Comparison of ENCODE assay signal across 14 cellular contexts in genomic region chr3:52093751-52094525, GRCh38. TPM values are rescaled to one million over a fixed set of nuclear protein-coding genes. Genes with fewer than 3 reads are reported as not detected.
A peak's percentile ranks its signal among the peaks of the same experiment; 100 is the strongest.
DNase-seq lines count a peak whose midpoint lies in the region; ATAC-seq and TF ChIP-seq lines count a peak whose summit lies in the region.
"Had no signal": no experiment of that assay in that cellular context is flagged by ENCODE, and none has a peak within 500 bp of the region (broad histone marks: within the 10 kb centered on the region; RNA-seq: fewer than 3 reads in every experiment).

No MANE protein-coding gene starts in this region.

- H3K4me3 ChIP-seq in Panc1 (ENCODE audit: low read depth in 2 of 2, low read length in 2 of 2), result no peak overlapping the region
- H3K4me3 ChIP-seq in epithelial cell of proximal tubule (ENCODE audit: low read depth, low read length), result no peak overlapping the region
- H3K4me3 ChIP-seq in trophoblast cell (ENCODE audit: low read depth, low read length), result no peak overlapping the region
- no peak overlapping the region for H3K4me3 ChIP-seq in Caco-2 (ENCODE audit: low read depth, low read length)
- H3K4me3 ChIP-seq: cardiac muscle cell, esophagus squamous epithelium, ovary had no signal

- POLR2A ChIA-PET in Panc1 (lab: Charles Lee), result interaction anchor here (0.5 kb wide), 1 partner anchor 22 kb away, joined by 5 read pairs; no protein-coding TSS in a partner anchor
- POLR2A ChIA-PET in Caco-2 (lab: Charles Lee), result no interaction called here

- H4K8ac ChIP-seq in trophoblast cell (ENCODE audit: low read depth, low read length), result no peak overlapping the region

- intact Hi-C loops in Panc1 (cut with micrococcal nuclease; ENCODE audit: unreplicated experiment), result no loop called here
- intact Hi-C loops in Caco-2 (cut with micrococcal nuclease; ENCODE audit: unreplicated experiment), result no loop called here

- H2BK120ac ChIP-seq in trophoblast cell (ENCODE audit: insufficient read depth, low read length, poor library complexity), result no peak overlapping the region

- peak; percentile 53 for DNase-seq in Daoy (ENCODE audit: low read depth)
- DNase-seq in Panc1 (ENCODE audit: low read depth, low spot score), result no peak
- DNase-seq in epithelial cell of proximal tubule (ENCODE audit: low read depth), result peak; percentile 74
- DNase-seq in trophoblast cell, result no peak
- no peak for DNase-seq in substantia nigra (lab: John Stamatoyannopoulos, UW)
- no peak for DNase-seq in AG08396 (ENCODE audit: low spot score)
- no peak for DNase-seq in Caco-2
- DNase-seq in NCI-H446 treated with DMSO at 0.1 percent for 48 hours (lab: John Stamatoyannopoulos, UW), result no peak
- DNase-seq: DMS153, esophagus squamous epithelium had no signal

- H3K18ac ChIP-seq in trophoblast cell (ENCODE audit: low read length), result no peak overlapping the region

- H3K79me1 ChIP-seq in trophoblast cell (ENCODE audit: low read length), result peaks cover 9% of the 10 kb centered on the region

- peak overlapping the region; percentile 16 for H3K14ac ChIP-seq in trophoblast cell (ENCODE audit: low read length)

- H3K4me1 Mint-ChIP-seq in Caco-2 (ENCODE audit: low read depth, unreplicated experiment), result no peaks in the 10 kb centered on the region

- H3K27me3 ChIP-seq in Panc1 (ENCODE audit: control insufficient read depth, insufficient read depth, low read length) (no peaks in the 10 kb centered on the region), trophoblast cell (ENCODE audit: insufficient read depth, low read length) (no peaks in the 10 kb centered on the region), Caco-2 (replicated peaks; ENCODE audit: control insufficient read depth, insufficient read depth, low read length) (no peaks in the 10 kb centered on the region)
- H3K27me3 ChIP-seq: cardiac muscle cell, esophagus squamous epithelium, ovary had no signal

- peaks cover 6% of the 10 kb centered on the region for H3K36me3 Mint-ChIP-seq in Caco-2 (ENCODE audit: insufficient read depth, unreplicated experiment)

- H3K4me2 ChIP-seq in trophoblast cell (ENCODE audit: low read length), result no peak overlapping the region

- H3K36me3 ChIP-seq in Panc1 (ENCODE audit: control insufficient read depth, insufficient read depth, low read length), result no peaks in the 10 kb centered on the region; the same call in 1 of the 2 replicates
- peaks cover 20 to 22% of the 10 kb centered on the region in 2 experiments for H3K36me3 ChIP-seq in trophoblast cell (ENCODE audit: control insufficient read depth in 1 of 2, insufficient read depth in 2 of 2, low read length in 2 of 2)
- no peaks in the 10 kb centered on the region for H3K36me3 ChIP-seq in Caco-2 (ENCODE audit: control insufficient read depth, insufficient read depth, low read length)
- H3K36me3 ChIP-seq: cardiac muscle cell, esophagus squamous epithelium, ovary had no signal

- H3K9ac ChIP-seq in trophoblast cell (ENCODE audit: low read length), result no peak overlapping the region

- H4K12ac ChIP-seq in trophoblast cell (ENCODE audit: low read depth, low read length), result no peak overlapping the region

- H2AK5ac ChIP-seq in trophoblast cell (ENCODE audit: low read length), result no peak overlapping the region

- ATAC-seq in Panc1, result 0 out of 2 replicates have a peak, but pooled peaks have one; percentile 22

- H3K23ac ChIP-seq in trophoblast cell (ENCODE audit: low read length), result no peak overlapping the region

- H3K27ac Mint-ChIP-seq in Caco-2 (ENCODE audit: unreplicated experiment), result no peak overlapping the region
- H3K27ac Mint-ChIP-seq: stimulated activated naive CD8-positive, alpha-beta T cell treated with anti-CD3 and anti-CD28 coated beads, Interleukin-15, Interleukin-2, amounts not matched to agents 100 ng/mL and 50 ng/mL, for 24 hours had no signal

- no CpG with 5 or more reads among the region's 8 CpGs for WGBS in trophoblast cell (ENCODE audit: extremely low coverage, insufficient coverage, insufficient read length)

- in situ Hi-C loops in Panc1 (cut with HindIII; ENCODE audit: low pct_unique_long_range_greater_than_20kb, low sequenced_read_pairs), result no loop called here

- H3K4ac ChIP-seq in trophoblast cell (ENCODE audit: low read depth, low read length), result no peak overlapping the region

- no peaks in the 10 kb centered on the region for H3K9me3 ChIP-seq in Panc1 (ENCODE audit: control insufficient read depth, insufficient read depth, low read depth, low read length)
- peaks cover 3% of the 10 kb centered on the region for H3K9me3 ChIP-seq in trophoblast cell (ENCODE audit: insufficient read depth, low read depth, low read length)
- H3K9me3 ChIP-seq in Caco-2, result no peaks in the 10 kb centered on the region
- H3K9me3 ChIP-seq: esophagus squamous epithelium, ovary had no signal

- H2AFZ ChIP-seq in trophoblast cell (ENCODE audit: insufficient read depth, low read length, poor library complexity), result no peak overlapping the region

- H3K4me1 ChIP-seq in Panc1 (ENCODE audit: control insufficient read depth, insufficient read depth, low read length) (no peaks in the 10 kb centered on the region; the same call in 1 of the 2 replicates), trophoblast cell (ENCODE audit: control insufficient read depth in 1 of 2, insufficient read depth in 2 of 2, low read length in 2 of 2) (peaks cover 40 to 45% of the 10 kb centered on the region in 2 experiments), Caco-2 (0 out of 2 replicates have a peak, but pooled peaks cover 4% of the 10 kb centered on the region)

- H3K27me3 Mint-ChIP-seq in Caco-2 (ENCODE audit: insufficient read depth, unreplicated experiment), result no peaks in the 10 kb centered on the region
- H3K27me3 Mint-ChIP-seq: stimulated activated naive CD8-positive, alpha-beta T cell treated with anti-CD3 and anti-CD28 coated beads, Interleukin-15, Interleukin-2, amounts not matched to agents 100 ng/mL and 50 ng/mL, for 24 hours had no signal

- BruUV-seq in Panc1 (replicated peaks; lab: Mats Ljungman, UMichigan) (no TSS peak), Caco-2 (replicated peaks; lab: Mats Ljungman, UMichigan) (no TSS peak)

- no peak overlapping the region for H3K4me3 Mint-ChIP-seq in Caco-2 (ENCODE audit: unreplicated experiment)
- H3K4me3 Mint-ChIP-seq: stimulated activated naive CD8-positive, alpha-beta T cell treated with anti-CD3 and anti-CD28 coated beads, Interleukin-15, Interleukin-2, amounts not matched to agents 100 ng/mL and 50 ng/mL, for 24 hours had no signal

- no peak overlapping the region for H2BK12ac ChIP-seq in trophoblast cell (ENCODE audit: low read length)

- no peaks in the 10 kb centered on the region for H3K9me3 Mint-ChIP-seq in Caco-2 (ENCODE audit: unreplicated experiment)
- H3K9me3 Mint-ChIP-seq: stimulated activated naive CD8-positive, alpha-beta T cell treated with anti-CD3 and anti-CD28 coated beads, Interleukin-15, Interleukin-2, amounts not matched to agents 100 ng/mL and 50 ng/mL, for 24 hours had no signal

- no peak overlapping the region for H2BK5ac ChIP-seq in trophoblast cell (ENCODE audit: low read depth, low read length, poor library complexity)

- no peak for TF ChIP-seq CTCF in Panc1 (IDR thresholded peaks at IDR 0.05)
- no peak for TF ChIP-seq CTCF in epithelial cell of proximal tubule (conservative IDR thresholded peaks at IDR 0.05; ENCODE audit: low read depth, low read length)
- TF ChIP-seq CTCF in Caco-2 (IDR thresholded peaks at IDR 0.05; ENCODE audit: insufficient read depth in 1 of 2, low read depth in 1 of 2, low read length in 1 of 2, severe bottlenecking in 1 of 2, unreplicated experiment in 1 of 2), result no peak

- CTCF ChIA-PET in Panc1 (lab: Charles Lee), result no interaction called here
- CTCF ChIA-PET in Caco-2 (lab: Charles Lee), result interaction anchor here (0.7 kb wide), 1 partner anchor 31 kb away, joined by 3 read pairs; no protein-coding TSS in a partner anchor

- H3K79me2 ChIP-seq in trophoblast cell (ENCODE audit: control insufficient read depth, insufficient read depth, low read length, poor library complexity), result peaks cover 3% of the 10 kb centered on the region

- H3K27ac ChIP-seq in Panc1 (ENCODE audit: low read length) (no peak overlapping the region), trophoblast cell (ENCODE audit: low read depth, low read length) (no peak overlapping the region), substantia nigra (ENCODE audit: low read depth, low read length, poor library complexity, severe bottlenecking) (no peak overlapping the region)
- H3K27ac ChIP-seq: esophagus squamous epithelium, ovary, VCaP had no signal

- H4K91ac ChIP-seq in trophoblast cell (ENCODE audit: low read depth, low read length), result no peak overlapping the region

RNA-seq across cellular contexts. Expression of gene DUSP7, which starts 37.6 kb away (rescaled TPM):
- 14.2 TPM in 2 replicates for total RNA-seq in Daoy (2014; rRNA removed; shearing (Covaris generic))
- total RNA-seq in Panc1 (2021; ENCODE audit: unreplicated experiment) (13.1 TPM), epithelial cell of proximal tubule (23.7 and 25.9 TPM in 2 replicates), Caco-2 (2022) (8.4 and 9.9 TPM in 2 replicates)
- 8.9 TPM for polyA plus RNA-seq in Panc1 (2012; ENCODE audit: insufficient read length)
- polyA plus RNA-seq in trophoblast cell (2013), result 14.1 and 15.4 TPM in 2 replicates

Comparison
In these comparisons a context has a peak if more than half of its experiments do, and no peak if none do; other contexts are left out.
1. DNase-seq: peak in Daoy (single experiment) and epithelial cell of proximal tubule (single experiment); none in Panc1 (single experiment), trophoblast cell (0 of 2), substantia nigra (0 of 49), AG08396 (single experiment), Caco-2 (0 of 2) and NCI-H446 treated with DMSO at 0.1 percent for 48 hours (single experiment).